12 cellular contexts compared by ENCODE assay signal in genomic region chr1:68322837-68323687, GRCh38.
DNase-seq lines count a peak whose midpoint lies in the region; ATAC-seq and TF ChIP-seq lines count a peak whose summit lies in the region.
"Had no signal": no experiment of that assay in that cellular context is flagged by ENCODE, and none has a peak within 500 bp of the region (broad histone marks: within the 10 kb centered on the region; RNA-seq: fewer than 3 reads in every experiment).

No MANE protein-coding gene starts in this region.

- H3K27me3 ChIP-seq in gastroesophageal sphincter (no peaks in the 10 kb centered on the region), skeletal muscle satellite cell (ENCODE audit: control insufficient read depth, insufficient read depth, low read length) (peaks cover 4% of the 10 kb centered on the region)

- no peak for TF ChIP-seq POLR2A in gastroesophageal sphincter (IDR thresholded peaks at IDR 0.05)

- TF ChIP-seq EP300 in gastroesophageal sphincter (IDR thresholded peaks at IDR 0.05), result no peak

- H3K9me3 ChIP-seq in gastroesophageal sphincter (no peaks in the 10 kb centered on the region), skeletal muscle satellite cell (replicated peaks; ENCODE audit: low read length) (no peaks in the 10 kb centered on the region)

- peak overlapping the region; percentile 71 to 86 (median 76) for H3K27ac ChIP-seq in gastroesophageal sphincter

- H3K9ac ChIP-seq in skeletal muscle satellite cell (ENCODE audit: low read depth, low read length), result no peak overlapping the region

- no peak for TF ChIP-seq CTCF in gastroesophageal sphincter (IDR thresholded peaks at IDR 0.05)

- H3K4me3 ChIP-seq in gastroesophageal sphincter (no peak overlapping the region), skeletal muscle satellite cell (ENCODE audit: low read length) (no peak overlapping the region)

- H3K4me2 ChIP-seq in skeletal muscle satellite cell (ENCODE audit: low read length), result peak overlapping the region; percentile 44

- 38 to 40% methylated on average over 2 to 8 of the region's 15 CpGs for WGBS in gastroesophageal sphincter (ENCODE audit: low coverage in 1 of 2), 2 donors

- peaks cover 16 to 67% (median 26%) of the 10 kb centered on the region in 3 donors for H3K4me1 ChIP-seq in gastroesophageal sphincter
- peaks cover 23% of the 10 kb centered on the region for H3K4me1 ChIP-seq in skeletal muscle satellite cell (ENCODE audit: control insufficient read depth, insufficient read depth, low read length)

- peak; percentile 52 for ATAC-seq in gastroesophageal sphincter
- ATAC-seq in GM21360 (IDR thresholded peaks at IDR 0.05; ENCODE audit: unreplicated experiment), result no peak

- no peaks in the 10 kb centered on the region for H3K36me3 ChIP-seq in gastroesophageal sphincter
- H3K36me3 ChIP-seq in skeletal muscle satellite cell (ENCODE audit: insufficient read depth, low read length), result no peaks in the 10 kb centered on the region

- DNase-seq in GM03348 (ENCODE audit: low spot score) (peak; percentile 71), T1000 (lab: John Stamatoyannopoulos, UW) (peak; percentile 64), AML-193 (lab: John Stamatoyannopoulos, UW) (no peak), superior temporal gyrus (ENCODE audit: extremely low spot score) (no peak), NCI-H446 treated with DMSO at 0.1 percent for 48 hours (lab: John Stamatoyannopoulos, UW) (no peak)
- DNase-seq: CD8-positive, alpha-beta memory T cell; Karpas-422; NCI-H526 treated with DMSO at 0.1 percent for 48 hours; small intestine had no signal

Comparison
In these comparisons a context has a peak if more than half of its experiments do, and no peak if none do; other contexts are left out.
1. DNase-seq: peak in GM03348 (single experiment) and T1000 (single experiment); none in AML-193 (0 of 2), superior temporal gyrus (single experiment) and NCI-H446 treated with DMSO at 0.1 percent for 48 hours (single experiment).